1 cellular context compared by ENCODE assay signal in genomic region chr1:10472220-10473144, GRCh38.
TF ChIP-seq lines count a peak whose summit lies in the region.

DFFA (minus strand) TSS chr1:10472529; CDS start chr1:10472458, 71 bp downstream.

TF ChIP-seq in HepG2, 621 proteins besides CTCF, POLR2A, EP300 and RAD21 (continued from another document and continues in another):
- TF ChIP-seq STAT6 (CRISPR knock-in tag; IDR thresholded peaks at IDR 0.05; ENCODE audit: borderline replicate concordance) (no peak; the same call in 1 of the 2 replicates), UBTF (CRISPR knock-in tag; IDR thresholded peaks at IDR 0.05) (peak; percentile 86), GLI4 (CRISPR knock-in tag; IDR thresholded peaks at IDR 0.05; ENCODE audit: borderline replicate concordance) (no peak), HNRNPH1 (optimal IDR thresholded peaks at IDR 0.05; ENCODE audit: low read depth, low read length) (no peak), RFX3 (CRISPR knock-in tag; IDR thresholded peaks at IDR 0.05) (no peak), NFYB (CRISPR knock-in tag; IDR thresholded peaks at IDR 0.05) (peak; percentile 91), TP53 (CRISPR knock-in tag; conservative IDR thresholded peaks at IDR 0.05) (no peak), KAT7 (CRISPR knock-in tag; IDR thresholded peaks at IDR 0.05; ENCODE audit: borderline replicate concordance) (peak; percentile 65; the same call in 1 of the 2 replicates), ARNT (IDR thresholded peaks at IDR 0.05) (no peak), ZNF747 (CRISPR knock-in tag; IDR thresholded peaks at IDR 0.05; ENCODE audit: borderline replicate concordance) (no peak; the same call in 1 of the 2 replicates), ZBTB26 (CRISPR knock-in tag; IDR thresholded peaks at IDR 0.05; ENCODE audit: borderline replicate concordance) (peak; percentile 58; the same call in 1 of the 2 replicates), SCMH1 (CRISPR knock-in tag; IDR thresholded peaks at IDR 0.05; ENCODE audit: borderline replicate concordance) (no peak), ZNF775 (CRISPR knock-in tag; IDR thresholded peaks at IDR 0.05; ENCODE audit: borderline replicate concordance) (no peak), ZNF460 (CRISPR knock-in tag; IDR thresholded peaks at IDR 0.05; ENCODE audit: borderline replicate concordance) (no peak; the same call in 1 of the 2 replicates), DNMT1 (CRISPR knock-in tag; IDR thresholded peaks at IDR 0.05) (0 out of 2 replicates have a peak, but pooled peaks have one; percentile 32), ZNF816 (CRISPR knock-in tag; IDR thresholded peaks at IDR 0.05; ENCODE audit: borderline replicate concordance) (no peak), MEIS1 (CRISPR knock-in tag; IDR thresholded peaks at IDR 0.05; ENCODE audit: borderline replicate concordance) (peak; percentile 69; the same call in 1 of the 2 replicates), SNAPC2 (CRISPR knock-in tag; IDR thresholded peaks at IDR 0.05) (no peak), NFYC (CRISPR knock-in tag; IDR thresholded peaks at IDR 0.05) (peak; percentile 93), STAT5B (CRISPR knock-in tag; IDR thresholded peaks at IDR 0.05) (no peak), KDM6A (CRISPR knock-in tag; IDR thresholded peaks at IDR 0.05; ENCODE audit: low read depth) (no peak), ZKSCAN8 (CRISPR knock-in tag; IDR thresholded peaks at IDR 0.05; ENCODE audit: borderline replicate concordance) (peak; percentile 61; the same call in 1 of the 2 replicates), ZNF138 (CRISPR knock-in tag; IDR thresholded peaks at IDR 0.05; ENCODE audit: low read depth) (0 out of 2 replicates have a peak, but pooled peaks have one; percentile 13), ZNF749 (CRISPR knock-in tag; IDR thresholded peaks at IDR 0.05; ENCODE audit: borderline replicate concordance) (peak; percentile 36; the same call in 1 of the 2 replicates), IRF9 (CRISPR knock-in tag; IDR thresholded peaks at IDR 0.05; ENCODE audit: borderline replicate concordance) (peak; percentile 89), ZSCAN25 (CRISPR knock-in tag; IDR thresholded peaks at IDR 0.05) (peak; percentile 69; the same call in 1 of the 2 replicates), PRDM15 (CRISPR knock-in tag; IDR thresholded peaks at IDR 0.05) (0 out of 2 replicates have a peak, but pooled peaks have one; percentile 26), NCOR1 (IDR thresholded peaks at IDR 0.05; ENCODE audit: borderline replicate concordance, low read length) (no peak), PRDM10 (CRISPR knock-in tag; IDR thresholded peaks at IDR 0.05; ENCODE audit: low read depth) (peak; percentile 95), ZNF414 (CRISPR knock-in tag; IDR thresholded peaks at IDR 0.05) (peak; percentile 82; the same call in 1 of the 2 replicates), SIX1 (CRISPR knock-in tag; IDR thresholded peaks at IDR 0.05; ENCODE audit: borderline replicate concordance) (peak; percentile 37; the same call in 1 of the 2 replicates), ZNF552 (CRISPR knock-in tag; IDR thresholded peaks at IDR 0.05; ENCODE audit: borderline replicate concordance) (no peak), ASH2L (IDR thresholded peaks at IDR 0.05; ENCODE audit: insufficient read length, low read depth, low read length) (peak; percentile 89), PRPF4 (IDR thresholded peaks at IDR 0.05; ENCODE audit: low read depth, low read length, poor library complexity, severe bottlenecking) (no peak), FOSL2 (CRISPR knock-in tag; IDR thresholded peaks at IDR 0.05) (peak; percentile 39; the same call in 1 of the 2 replicates), NFKBIZ (CRISPR knock-in tag; IDR thresholded peaks at IDR 0.05) (peak; percentile 73; the same call in 1 of the 2 replicates), FLYWCH1 (CRISPR knock-in tag; IDR thresholded peaks at IDR 0.05) (no peak), SAP130 (CRISPR knock-in tag; IDR thresholded peaks at IDR 0.05; ENCODE audit: low read depth) (peak; percentile 98), ZNF572 (CRISPR knock-in tag; IDR thresholded peaks at IDR 0.05) (peak; percentile 95), ISL2 (CRISPR knock-in tag; IDR thresholded peaks at IDR 0.05) (peak; percentile 65; the same call in 1 of the 2 replicates), ATF7-NPFF (CRISPR knock-in tag; IDR thresholded peaks at IDR 0.05; ENCODE audit: low read depth) (peak; percentile 67; the same call in 1 of the 2 replicates), ZNF781 (CRISPR knock-in tag; IDR thresholded peaks at IDR 0.05; ENCODE audit: borderline replicate concordance, not compliant biosample characterization) (peak; percentile 32), ZC3H4 (CRISPR knock-in tag; IDR thresholded peaks at IDR 0.05; ENCODE audit: borderline replicate concordance) (no peak), MIXL1 (CRISPR knock-in tag; IDR thresholded peaks at IDR 0.05) (peak; percentile 78), NR2F6 (IDR thresholded peaks at IDR 0.05) (no peak; the same call in 1 of the 2 replicates), NR2F6 (CRISPR knock-in tag; IDR thresholded peaks at IDR 0.05) (peak; percentile 48), NR3C1 (CRISPR knock-in tag; IDR thresholded peaks at IDR 0.05) (no peak), ZNF30 (CRISPR knock-in tag; IDR thresholded peaks at IDR 0.05) (no peak; the same call in 1 of the 2 replicates), ZNF567 (CRISPR knock-in tag; IDR thresholded peaks at IDR 0.05; ENCODE audit: borderline replicate concordance) (no peak), ZNF17 (CRISPR knock-in tag; IDR thresholded peaks at IDR 0.05) (no peak), ZNF292 (CRISPR knock-in tag; IDR thresholded peaks at IDR 0.05; ENCODE audit: borderline replicate concordance, low read depth) (no peak), ZFP82 (CRISPR knock-in tag; IDR thresholded peaks at IDR 0.05; ENCODE audit: borderline replicate concordance) (no peak), SNRNP70 (IDR thresholded peaks at IDR 0.05; ENCODE audit: low read depth, low read length) (no peak), MXD3 (CRISPR knock-in tag; IDR thresholded peaks at IDR 0.05) (peak; percentile 99)
